ENCODE assay signal across 8 cellular contexts in the genomic region with DNA sequence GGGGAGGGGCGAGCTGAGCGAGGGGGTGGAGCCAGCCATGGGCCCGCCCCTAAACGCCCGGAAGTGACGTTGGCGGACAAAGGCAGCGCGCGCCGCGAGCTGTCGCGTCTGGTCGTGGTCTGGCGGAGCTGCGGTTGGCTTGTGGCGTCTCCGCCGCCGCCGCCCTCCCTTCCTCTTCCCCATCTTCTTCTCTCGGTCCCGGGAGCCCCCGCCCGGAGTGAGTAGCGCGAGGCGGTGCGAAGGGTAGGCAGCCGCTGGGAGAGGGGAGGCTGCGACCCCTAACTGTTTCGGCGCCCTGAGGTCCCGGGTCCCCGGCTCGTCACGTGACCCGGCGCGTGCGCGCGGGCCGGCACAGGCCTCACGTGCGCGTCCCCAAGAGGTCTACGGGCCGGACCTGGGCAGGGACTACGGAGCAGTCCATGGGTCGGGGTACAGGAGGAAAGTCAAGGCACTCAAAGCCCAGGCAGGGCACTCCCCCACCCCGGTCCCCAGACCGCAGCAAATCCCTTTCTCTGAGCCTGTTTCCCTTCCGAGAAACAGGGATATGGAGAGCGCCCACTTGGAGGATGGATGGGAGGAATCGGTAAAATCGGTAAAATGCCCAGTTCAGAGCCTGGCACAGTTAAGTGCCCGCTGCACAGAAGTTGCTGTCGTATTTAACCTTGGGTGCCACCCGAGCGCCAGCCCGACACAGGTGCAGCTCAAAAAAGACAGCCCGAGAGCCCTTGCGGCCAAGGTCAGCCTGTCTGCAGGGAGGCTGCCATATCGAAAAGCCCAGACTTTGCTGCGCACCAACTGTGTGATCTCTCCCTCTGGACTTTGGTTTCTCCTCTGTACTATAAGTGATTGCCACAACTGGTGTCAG. TPM values are rescaled to one million over a fixed set of nuclear protein-coding genes. Genes with fewer than 3 reads are reported as not detected.
DNase-seq lines count a peak whose midpoint lies in the region; ATAC-seq, FAIRE-seq and TF ChIP-seq lines count a peak whose summit lies in the region.

A gene with protein sequence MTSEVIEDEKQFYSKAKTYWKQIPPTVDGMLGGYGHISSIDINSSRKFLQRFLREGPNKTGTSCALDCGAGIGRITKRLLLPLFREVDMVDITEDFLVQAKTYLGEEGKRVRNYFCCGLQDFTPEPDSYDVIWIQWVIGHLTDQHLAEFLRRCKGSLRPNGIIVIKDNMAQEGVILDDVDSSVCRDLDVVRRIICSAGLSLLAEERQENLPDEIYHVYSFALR (plus strand): TSS at position 85 of the 865 bp plus-strand sequence. CDS start 6,541 bp downstream, outside the sequence.

- WGBS in small intestine, 3 donors: 0 to 1% (median 0%) methylated on average over 57 to 67 of the region's 67 CpGs

- in situ Hi-C loops in T47D (cut with HindIII; ENCODE audit: low pct_unique_long_range_greater_than_20kb, low sequenced_read_pairs): no loop called here

- H3K27ac ChIP-seq in 22Rv1 (peak within 1 kb of the TSS; percentile 83), VCaP (peak within 1 kb of the TSS; percentile 91), small intestine (ENCODE audit: low read depth in 1 of 2, low read length in 1 of 2) (peak within 1 kb of the TSS; percentile 39 to 98)

- no peaks in the 10 kb centered on the region for H3K9me3 ChIP-seq in small intestine (ENCODE audit: control insufficient read depth, low read depth)

- ATAC-seq in GM18511 (IDR thresholded peaks at IDR 0.05; ENCODE audit: unreplicated experiment) (peak; percentile 76), HG03045 (IDR thresholded peaks at IDR 0.05; ENCODE audit: unreplicated experiment) (peak; percentile 82)

- no peak for FAIRE-seq in small intestine (lab: Jason Lieb, UNC)

- H3K4me3 ChIP-seq in small intestine (ENCODE audit: low read depth in 1 of 2, low read length in 2 of 2): peak within 1 kb of the TSS; percentile 57 to 85

- DNase-seq in NCI-H2107 (lab: John Stamatoyannopoulos, UW) (peak; percentile 54), T47D (ENCODE audit: low read depth in 1 of 2, low spot score in 1 of 2) (peak; percentile 92 to 93), iPS-NIHi11 (ENCODE audit: low spot score) (peak; percentile 94), small intestine (peak; percentile 84)

- H3K4me1 ChIP-seq in small intestine (ENCODE audit: control insufficient read depth in 2 of 2, insufficient read depth in 1 of 2, low read depth in 1 of 2, low read length in 1 of 2): peaks cover 4 to 5% of the 10 kb centered on the region in 2 donors

- no peaks in the 10 kb centered on the region for H3K27me3 ChIP-seq in small intestine (ENCODE audit: control insufficient read depth in 2 of 2, insufficient read depth in 2 of 2, low read length in 2 of 2)

- no peak for TF ChIP-seq CTCF in 22Rv1 (IDR thresholded peaks at IDR 0.05)
- TF ChIP-seq CTCF in VCaP (conservative IDR thresholded peaks at IDR 0.05): no peak

- no peaks in the 10 kb centered on the region for H3K36me3 ChIP-seq in small intestine (ENCODE audit: control insufficient read depth in 2 of 2, insufficient read depth in 2 of 2, low read length in 2 of 2)

RNA-seq across cellular contexts. Expression of the gene that starts here (rescaled TPM):
- 10 to 100 TPM; 42.5 to 64.3 (median 43.2) TPM for polyA plus RNA-seq in small intestine

Comparison
In these comparisons a context has a peak if more than half of its experiments do, and no peak if none do; other contexts are left out.
1. Peak in every context shown above with its lines: DNase-seq, ATAC-seq, H3K4me3 ChIP-seq and H3K27ac ChIP-seq.